In the genomic region with DNA sequence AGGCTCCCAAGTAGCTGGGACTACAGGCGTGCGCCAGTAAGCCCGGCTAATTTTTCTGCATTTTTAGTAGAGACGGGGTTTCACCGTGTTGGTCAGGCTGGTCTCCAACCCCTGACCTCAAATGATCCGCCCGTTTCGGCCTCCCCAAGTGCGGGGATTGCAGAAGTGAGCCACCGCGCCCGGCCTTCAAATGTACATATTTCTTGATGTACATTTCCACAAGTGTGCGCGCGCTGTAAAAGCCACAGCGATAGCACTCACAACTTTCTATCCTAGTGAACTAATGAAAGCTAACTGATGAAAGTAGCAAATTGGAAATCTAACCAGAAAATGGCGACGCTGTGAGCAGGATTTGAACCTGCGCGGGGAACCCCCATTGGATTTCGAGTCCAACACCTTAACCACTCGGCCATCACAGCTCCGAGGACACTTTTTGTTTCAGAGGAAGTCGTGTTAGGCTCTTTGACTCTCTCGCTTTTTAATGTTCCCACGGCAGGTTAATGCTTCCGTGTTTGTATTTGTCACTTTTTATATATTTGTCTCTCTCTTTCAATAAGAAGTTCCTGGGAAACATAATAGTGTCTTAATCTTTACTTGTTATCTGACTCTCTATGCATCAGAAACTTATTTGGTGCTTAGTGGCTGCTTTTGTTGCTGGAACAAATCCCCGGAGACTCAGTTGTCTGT, we compare ENCODE assay signal across 1 cellular context.
TF ChIP-seq lines count a peak whose summit lies in the region.

No MANE protein-coding gene starts in this region.

TF ChIP-seq in HEK293, 187 proteins besides CTCF, POLR2A, EP300 and RAD21 (continued from another document and continues in another):
- peak; percentile 83 for TF ChIP-seq ZNF362 (tag by site-specific recombination; IDR thresholded peaks at IDR 0.05)
- TF ChIP-seq REPIN1 (tag by site-specific recombination; IDR thresholded peaks at IDR 0.05; ENCODE audit: low read depth): no peak
- TF ChIP-seq ZEB2 (tag by site-specific recombination; IDR thresholded peaks at IDR 0.05): peak; percentile 83
- TF ChIP-seq ZBTB20 (tag by site-specific recombination; IDR thresholded peaks at IDR 0.05): peak; percentile 71; the same call in 1 of the 2 replicates
- peak; percentile 60; the same call in 1 of the 2 replicates for TF ChIP-seq KLF8 (tag by site-specific recombination; IDR thresholded peaks at IDR 0.05)
- no peak for TF ChIP-seq ZNF354C (tag by site-specific recombination; IDR thresholded peaks at IDR 0.05; ENCODE audit: borderline replicate concordance, low read depth)
- TF ChIP-seq ZNF121 (tag by site-specific recombination; IDR thresholded peaks at IDR 0.05): 0 out of 2 replicates have a peak, but pooled peaks have one; percentile 15
- TF ChIP-seq ZNF169 (tag by site-specific recombination; IDR thresholded peaks at IDR 0.05): no peak
- TF ChIP-seq ZNF302 (tag by site-specific recombination; IDR thresholded peaks at IDR 0.05; ENCODE audit: low read depth): no peak
- no peak for TF ChIP-seq TCF7L2 (IDR thresholded peaks at IDR 0.05; ENCODE audit: borderline replicate concordance, low read depth, low read length)
- TF ChIP-seq ZNF692 (tag by site-specific recombination; IDR thresholded peaks at IDR 0.05): peak; percentile 61; the same call in 1 of the 2 replicates
- peak; percentile 56 for TF ChIP-seq GLIS2 (tag by site-specific recombination; IDR thresholded peaks at IDR 0.05)
- no peak; the same call in 1 of the 2 replicates for TF ChIP-seq SP3 (tag by site-specific recombination; IDR thresholded peaks at IDR 0.05)
- TF ChIP-seq ZNF211 (tag by site-specific recombination; IDR thresholded peaks at IDR 0.05; ENCODE audit: low read depth): no peak
- no peak for TF ChIP-seq ZNF266 (tag by site-specific recombination; IDR thresholded peaks at IDR 0.05; ENCODE audit: low read depth)
- TF ChIP-seq ZNF2 (tag by site-specific recombination; IDR thresholded peaks at IDR 0.05): peak; percentile 82
- TF ChIP-seq YY2 (tag by site-specific recombination; IDR thresholded peaks at IDR 0.05): 0 out of 2 replicates have a peak, but pooled peaks have one; percentile 42
- TF ChIP-seq ZNF221 (tag by site-specific recombination; IDR thresholded peaks at IDR 0.05; ENCODE audit: borderline replicate concordance): 0 out of 2 replicates have a peak, but pooled peaks have one; percentile 7
- TF ChIP-seq KLF16 (tag by site-specific recombination; IDR thresholded peaks at IDR 0.05): 0 out of 2 replicates have a peak, but pooled peaks have one; percentile 20
- 0 out of 2 replicates have a peak, but pooled peaks have one; percentile 23 for TF ChIP-seq ZSCAN5A (tag by site-specific recombination; IDR thresholded peaks at IDR 0.05)
- peak; percentile 20; the same call in 1 of the 2 replicates for TF ChIP-seq ZSCAN23 (tag by site-specific recombination; IDR thresholded peaks at IDR 0.05)
- no peak for TF ChIP-seq ZBTB49 (tag by site-specific recombination; IDR thresholded peaks at IDR 0.05; ENCODE audit: low read depth)
- TF ChIP-seq SP2 (tag by site-specific recombination; IDR thresholded peaks at IDR 0.05): peak; percentile 41; the same call in 1 of the 2 replicates
- no peak for TF ChIP-seq ZNF776 (tag by site-specific recombination; IDR thresholded peaks at IDR 0.05; ENCODE audit: borderline replicate concordance)
- no peak for TF ChIP-seq ZNF626 (tag by site-specific recombination; IDR thresholded peaks at IDR 0.05)
- no peak for TF ChIP-seq ZFHX2 (tag by site-specific recombination; conservative IDR thresholded peaks at IDR 0.05)
- TF ChIP-seq ZNF24 (tag by site-specific recombination; IDR thresholded peaks at IDR 0.05): peak; percentile 99
- no peak for TF ChIP-seq ZNF140 (tag by site-specific recombination; IDR thresholded peaks at IDR 0.05)
- TF ChIP-seq, protein P1, sequence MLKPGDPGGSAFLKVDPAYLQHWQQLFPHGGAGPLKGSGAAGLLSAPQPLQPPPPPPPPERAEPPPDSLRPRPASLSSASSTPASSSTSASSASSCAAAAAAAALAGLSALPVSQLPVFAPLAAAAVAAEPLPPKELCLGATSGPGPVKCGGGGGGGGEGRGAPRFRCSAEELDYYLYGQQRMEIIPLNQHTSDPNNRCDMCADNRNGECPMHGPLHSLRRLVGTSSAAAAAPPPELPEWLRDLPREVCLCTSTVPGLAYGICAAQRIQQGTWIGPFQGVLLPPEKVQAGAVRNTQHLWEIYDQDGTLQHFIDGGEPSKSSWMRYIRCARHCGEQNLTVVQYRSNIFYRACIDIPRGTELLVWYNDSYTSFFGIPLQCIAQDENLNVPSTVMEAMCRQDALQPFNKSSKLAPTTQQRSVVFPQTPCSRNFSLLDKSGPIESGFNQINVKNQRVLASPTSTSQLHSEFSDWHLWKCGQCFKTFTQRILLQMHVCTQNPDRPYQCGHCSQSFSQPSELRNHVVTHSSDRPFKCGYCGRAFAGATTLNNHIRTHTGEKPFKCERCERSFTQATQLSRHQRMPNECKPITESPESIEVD (tag by site-specific recombination; IDR thresholded peaks at IDR 0.05): peak; percentile 68
- TF ChIP-seq ZXDB (tag by site-specific recombination; IDR thresholded peaks at IDR 0.05): peak; percentile 74; the same call in 1 of the 2 replicates
- TF ChIP-seq TRIM28 (IDR thresholded peaks at IDR 0.05; ENCODE audit: borderline replicate concordance, low read length): peak; percentile 12
- TF ChIP-seq PRDM2 (tag by site-specific recombination; IDR thresholded peaks at IDR 0.05; ENCODE audit: borderline replicate concordance): no peak
- TF ChIP-seq, protein P2, sequence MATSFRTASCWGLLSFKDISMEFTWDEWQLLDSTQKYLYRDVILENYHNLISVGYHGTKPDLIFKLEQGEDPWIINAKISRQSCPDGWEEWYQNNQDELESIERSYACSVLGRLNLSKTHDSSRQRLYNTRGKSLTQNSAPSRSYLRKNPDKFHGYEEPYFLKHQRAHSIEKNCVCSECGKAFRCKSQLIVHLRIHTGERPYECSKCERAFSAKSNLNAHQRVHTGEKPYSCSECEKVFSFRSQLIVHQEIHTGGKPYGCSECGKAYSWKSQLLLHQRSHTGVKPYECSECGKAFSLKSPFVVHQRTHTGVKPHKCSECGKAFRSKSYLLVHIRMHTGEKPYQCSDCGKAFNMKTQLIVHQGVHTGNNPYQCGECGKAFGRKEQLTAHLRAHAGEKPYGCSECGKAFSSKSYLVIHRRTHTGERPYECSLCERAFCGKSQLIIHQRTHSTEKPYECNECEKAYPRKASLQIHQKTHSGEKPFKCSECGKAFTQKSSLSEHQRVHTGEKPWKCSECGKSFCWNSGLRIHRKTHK (tag by site-specific recombination; IDR thresholded peaks at IDR 0.05): no peak
- TF ChIP-seq ZNF202 (tag by site-specific recombination; IDR thresholded peaks at IDR 0.05; ENCODE audit: borderline replicate concordance): no peak
- no peak for TF ChIP-seq HOXC10 (CRISPR knock-in tag; IDR thresholded peaks at IDR 0.05)
- peak; percentile 11; the same call in 1 of the 2 replicates for TF ChIP-seq ZNF10 (tag by site-specific recombination; IDR thresholded peaks at IDR 0.05)
- no peak for TF ChIP-seq ZNF530 (tag by site-specific recombination; IDR thresholded peaks at IDR 0.05; ENCODE audit: low read depth)
- TF ChIP-seq ZNF629 (tag by site-specific recombination; IDR thresholded peaks at IDR 0.05): peak; percentile 65; the same call in 1 of the 2 replicates
- peak; percentile 92 for TF ChIP-seq SCRT2 (tag by site-specific recombination; IDR thresholded peaks at IDR 0.05)
- TF ChIP-seq HOXD13 (CRISPR knock-in tag; IDR thresholded peaks at IDR 0.05; ENCODE audit: borderline replicate concordance): 0 out of 2 replicates have a peak, but pooled peaks have one; percentile 11
- TF ChIP-seq ZBTB44 (tag by site-specific recombination; IDR thresholded peaks at IDR 0.05): peak; percentile 50
- 0 out of 2 replicates have a peak, but pooled peaks have one; percentile 44 for TF ChIP-seq ZNF549 (tag by site-specific recombination; IDR thresholded peaks at IDR 0.05)
